In genomic region chrX:111896148-111896547, GRCh38 we compare ENCODE assay signal across 24 cellular contexts. TPM values are rescaled to one million over a fixed set of nuclear protein-coding genes. Genes with fewer than 3 reads are reported as not detected.
DNase-seq lines count a peak whose midpoint lies in the region; ATAC-seq, FAIRE-seq and TF ChIP-seq lines count a peak whose summit lies in the region.
"Had no signal": no experiment of that assay in that cellular context is flagged by ENCODE, and none has a peak within 500 bp of the region (broad histone marks: within the 10 kb centered on the region; RNA-seq: fewer than 3 reads in every experiment).

No MANE protein-coding gene starts in this region.

- H3K4ac ChIP-seq in IMR-90 (ENCODE audit: low read depth, low read length): no peak overlapping the region
- no peak overlapping the region for H3K4ac ChIP-seq in H1 (replicated peaks; ENCODE audit: insufficient read length, low read depth, low read length)

- no peak overlapping the region for H2BK12ac ChIP-seq in H1 (ENCODE audit: low read depth, low read length)

- H3K27ac ChIP-seq in IMR-90 (ENCODE audit: insufficient read depth, low read length): no peak overlapping the region
- H3K27ac ChIP-seq in WERI-Rb-1: peak overlapping the region; percentile 26
- no peak overlapping the region for H3K27ac ChIP-seq in H1 (ENCODE audit: low read depth, low read length)
- no peak overlapping the region for H3K27ac ChIP-seq in Karpas-422 (ENCODE audit: low read length)
- H3K27ac ChIP-seq: BLaER1 had no signal

- H2BK5ac ChIP-seq in IMR-90 (ENCODE audit: low read depth, low read length, poor library complexity, severe bottlenecking): no peak overlapping the region
- no peak overlapping the region for H2BK5ac ChIP-seq in H1 (ENCODE audit: low read depth, low read length)

- TF ChIP-seq RAD21 in IMR-90 (IDR thresholded peaks at IDR 0.05; ENCODE audit: low read length) (no peak), H1 (IDR thresholded peaks at IDR 0.05 in 1 of 2, conservative IDR thresholded peaks at IDR 0.05 in 1 of 2; ENCODE audit: low read depth in 2 of 2, low read length in 2 of 2) (no peak)

- H3K23me2 ChIP-seq in H1 (ENCODE audit: low read depth, low read length): no peaks in the 10 kb centered on the region

- no peaks in the 10 kb centered on the region for H3K4me1 ChIP-seq in IMR-90 (ENCODE audit: control insufficient read depth, insufficient read depth, low read length)
- no peaks in the 10 kb centered on the region for H3K4me1 ChIP-seq in H1 (replicated peaks in 1 of 4; ENCODE audit: control insufficient read depth in 3 of 4, insufficient read depth in 4 of 4, low read length in 3 of 4)
- H3K4me1 ChIP-seq in Karpas-422 (ENCODE audit: low read length): no peaks in the 10 kb centered on the region
- H3K4me1 ChIP-seq: BE2C, BLaER1 had no signal

- H3K18ac ChIP-seq in IMR-90 (ENCODE audit: low read depth, low read length): no peak overlapping the region
- no peak overlapping the region for H3K18ac ChIP-seq in H1 (ENCODE audit: extremely low read depth, low read length)

- no peak overlapping the region for H3K56ac ChIP-seq in IMR-90 (ENCODE audit: extremely low read depth, insufficient read depth, low read length)
- H3K56ac ChIP-seq in H1 (replicated peaks; ENCODE audit: insufficient read length, low read depth, low read length): no peak overlapping the region

- no peaks in the 10 kb centered on the region for H4K20me1 ChIP-seq in IMR-90 (ENCODE audit: insufficient read depth, low read length)
- H4K20me1 ChIP-seq in H1 (replicated peaks in 1 of 2; ENCODE audit: control insufficient read depth in 1 of 2, insufficient read depth in 2 of 2, low read length in 2 of 2): no peaks in the 10 kb centered on the region
- no peaks in the 10 kb centered on the region for H4K20me1 ChIP-seq in Karpas-422 (ENCODE audit: insufficient read depth, low read depth, low read length)
- H4K20me1 ChIP-seq: BLaER1 had no signal

- H3K4me2 ChIP-seq in IMR-90 (ENCODE audit: low read depth, low read length): no peak overlapping the region
- H3K4me2 ChIP-seq in H1 (ENCODE audit: insufficient read depth in 1 of 2, low read depth in 2 of 2, low read length in 2 of 2): no peak overlapping the region
- no peak overlapping the region for H3K4me2 ChIP-seq in Karpas-422 (ENCODE audit: low read depth, low read length, poor library complexity, severe bottlenecking)
- H3K4me2 ChIP-seq: BLaER1 had no signal

- no peak overlapping the region for H4K8ac ChIP-seq in IMR-90 (ENCODE audit: low read depth in 2 of 2, low read length in 2 of 2)
- no peak overlapping the region for H4K8ac ChIP-seq in H1 (ENCODE audit: extremely low read depth, insufficient read depth, low read length)

- intact Hi-C loops in IMR-90 (cut with micrococcal nuclease) (no loop called here), sciatic nerve (cut with DNase I) (no loop called here)

- no peaks in the 10 kb centered on the region for H3K36me3 ChIP-seq in IMR-90 (ENCODE audit: control insufficient read depth, insufficient read depth, low read length)
- H3K36me3 ChIP-seq in WERI-Rb-1: no peaks in the 10 kb centered on the region
- H3K36me3 ChIP-seq in H1 (ENCODE audit: control insufficient read depth in 2 of 4, insufficient read depth in 4 of 4, low read length in 3 of 4): no peaks in the 10 kb centered on the region
- H3K36me3 ChIP-seq in Karpas-422 (ENCODE audit: insufficient read depth, low read length): no peaks in the 10 kb centered on the region
- H3K36me3 ChIP-seq: BE2C, BLaER1 had no signal

- H4K5ac ChIP-seq in IMR-90 (ENCODE audit: low read depth, low read length) (no peak overlapping the region), H1 (ENCODE audit: insufficient read length, low read depth, low read length) (no peak overlapping the region)

- no peak for TF ChIP-seq CTCF in IMR-90 (conservative IDR thresholded peaks at IDR 0.05; ENCODE audit: low read depth, low read length)
- no peak for TF ChIP-seq CTCF in WERI-Rb-1 (IDR thresholded peaks at IDR 0.05; ENCODE audit: low read depth, low read length)
- TF ChIP-seq CTCF in H1 (IDR thresholded peaks at IDR 0.05; ENCODE audit: control extremely low read depth in 1 of 3, insufficient read depth in 1 of 3, low read depth in 1 of 3, low read length in 3 of 3): no peak

- H2AK9ac ChIP-seq in IMR-90 (replicated peaks; ENCODE audit: low read depth, low read length, poor library complexity): no peak overlapping the region

- WGBS in IMR-90 (ENCODE audit: extremely low coverage in 2 of 2, insufficient read length in 1 of 2), 2 experiments: no CpG with 5 or more reads among the region's 7 CpGs
- WGBS in H1 (ENCODE audit: extremely low coverage in 1 of 2, insufficient coverage in 1 of 2, insufficient read length in 1 of 2, insufficient replicate concordance in 2 of 2, low coverage in 1 of 2, low lambda C conversion rate in 2 of 2, missing lambda C conversion rate in 1 of 2), 2 experiments: 65% methylated on average over 4 of the region's 7 CpGs; no CpG with 5 or more reads in 1 of the 2 experiments

- CTCF ChIA-PET in IMR-90 (lab: Yijun Ruan, JAX): no interaction called here
- CTCF ChIA-PET in H1 (lab: Charles Lee; ENCODE audit: partially characterized antibody): no interaction called here

- no peak overlapping the region for H2AFZ ChIP-seq in IMR-90 (replicated peaks; ENCODE audit: low read length, poor library complexity)
- H2AFZ ChIP-seq in H1 (ENCODE audit: low read length): no peak overlapping the region
- H2AFZ ChIP-seq in Karpas-422 (ENCODE audit: low read length): no peak overlapping the region

- no peaks in the 10 kb centered on the region for H3K9me2 ChIP-seq in Karpas-422 (replicated peaks; ENCODE audit: insufficient read depth, low read length)

- H3K14ac ChIP-seq in IMR-90 (replicated peaks; ENCODE audit: low read depth, low read length): no peak overlapping the region
- H3K14ac ChIP-seq in H1 (ENCODE audit: insufficient read length): no peak overlapping the region

- TF ChIP-seq POLR2A in IMR-90 (IDR thresholded peaks at IDR 0.05; ENCODE audit: low read depth, low read length) (no peak), H1 (IDR thresholded peaks at IDR 0.05; ENCODE audit: control extremely low read depth in 1 of 2, low read depth in 2 of 2, low read length in 2 of 2) (no peak)

- H3K9me3 ChIP-seq in IMR-90 (ENCODE audit: control insufficient read depth, insufficient read depth, low read length): no peaks in the 10 kb centered on the region
- H3K9me3 ChIP-seq in WERI-Rb-1 (ENCODE audit: severe bottlenecking): no peaks in the 10 kb centered on the region
- no peaks in the 10 kb centered on the region for H3K9me3 ChIP-seq in H1 (ENCODE audit: insufficient read depth in 2 of 2, low read depth in 1 of 2, low read length in 1 of 2)
- H3K9me3 ChIP-seq in Karpas-422 (ENCODE audit: low read length): no peaks in the 10 kb centered on the region
- H3K9me3 ChIP-seq: BE2C, BLaER1 had no signal

- H4K91ac ChIP-seq in IMR-90 (ENCODE audit: insufficient read depth, low read depth, low read length) (no peak overlapping the region), H1 (replicated peaks; ENCODE audit: insufficient read length, low read length) (no peak overlapping the region)

- H3K4me3 ChIP-seq in IMR-90 (ENCODE audit: insufficient read depth, low read depth, low read length) (no peak overlapping the region), WERI-Rb-1 (ENCODE audit: low read depth, low read length) (no peak overlapping the region), H1 (ENCODE audit: extremely low read depth in 1 of 4, insufficient read depth in 2 of 4, low read depth in 3 of 4, low read length in 4 of 4) (no peak overlapping the region), Karpas-422 (ENCODE audit: low read length) (no peak overlapping the region)
- H3K4me3 ChIP-seq: BLaER1 had no signal

- POLR2A ChIA-PET in IMR-90 (lab: Charles Lee; ENCODE audit: unreplicated experiment): interaction anchor here (0.7 kb wide), 1 partner anchor 11 kb away, joined by 3 read pairs; no protein-coding TSS in a partner anchor
- POLR2A ChIA-PET in H1 (lab: Charles Lee; ENCODE audit: partially characterized antibody): no interaction called here

- H2BK15ac ChIP-seq in IMR-90 (ENCODE audit: low read depth, low read length) (no peak overlapping the region), H1 (ENCODE audit: low read length) (no peak overlapping the region)

- peaks cover 3% of the 10 kb centered on the region for H3K27me3 ChIP-seq in IMR-90 (ENCODE audit: control insufficient read depth, insufficient read depth, low read length)
- H3K27me3 ChIP-seq in WERI-Rb-1 (ENCODE audit: insufficient read depth, low read depth, severe bottlenecking): peaks cover 4% of the 10 kb centered on the region
- H3K27me3 ChIP-seq in H1 (replicated peaks in 1 of 4; ENCODE audit: control insufficient read depth in 3 of 4, extremely low read depth in 1 of 4, insufficient read depth in 3 of 4, low read length in 3 of 4): no peaks in the 10 kb centered on the region
- no peaks in the 10 kb centered on the region for H3K27me3 ChIP-seq in Karpas-422 (ENCODE audit: low read length)
- H3K27me3 ChIP-seq: BE2C had no signal

- H3K9me1 ChIP-seq in IMR-90 (ENCODE audit: insufficient read depth, low read length): no peaks in the 10 kb centered on the region

- H3K79me1 ChIP-seq in IMR-90 (ENCODE audit: low read depth in 1 of 2, low read length in 2 of 2) (no peaks in the 10 kb centered on the region), H1 (ENCODE audit: low read depth, low read length) (no peaks in the 10 kb centered on the region)

- BruUV-seq in IMR-90 (replicated peaks; lab: Mats Ljungman, UMichigan): no TSS peak

- DNase-seq in IMR-90 (no peak), WERI-Rb-1 (no peak), H1 (ENCODE audit: low read depth in 1 of 2, low spot score in 2 of 2) (no peak), Karpas-422 (no peak), DMS114 treated with DMSO at 0.1 percent for 48 hours (lab: John Stamatoyannopoulos, UW; ENCODE audit: unreplicated experiment) (no peak), sciatic nerve (ENCODE audit: low spot score) (no peak)
- DNase-seq: 8988T; ACHN; BE2C; C1 segment of cervical spinal cord; CD4-positive, alpha-beta memory T cell; CD4-positive, CD25-positive, alpha-beta regulatory T cell; CD8-positive, alpha-beta memory T cell; COR-L47; DMS 273 treated with DMSO at 0.1 percent for 48 hours; DMS79 treated with DMSO at 0.1 percent for 48 hours; GF-D8 had no signal

- in situ Hi-C loops in IMR-90 (cut with MboI; ENCODE audit: low sequenced_read_pairs): no loop called here

- no peak overlapping the region for H2BK120ac ChIP-seq in IMR-90 (ENCODE audit: low read depth, low read length)
- H2BK120ac ChIP-seq in H1 (replicated peaks; ENCODE audit: low read depth, low read length): no peak overlapping the region

- H3K23ac ChIP-seq in IMR-90 (ENCODE audit: low read depth, low read length): no peak overlapping the region
- no peak overlapping the region for H3K23ac ChIP-seq in H1 (ENCODE audit: insufficient read length)

- TF ChIP-seq EP300 in H1 (IDR thresholded peaks at IDR 0.05; ENCODE audit: borderline replicate concordance in 1 of 2, low read depth in 2 of 2, low read length in 2 of 2): no peak

- no peak for FAIRE-seq in H1 (lab: Jason Lieb, UNC)
- FAIRE-seq: A204.1, G401.6, GM12891 had no signal

- no peaks in the 10 kb centered on the region for H3K79me2 ChIP-seq in H1 (ENCODE audit: control insufficient read depth in 1 of 2, insufficient read depth in 2 of 2, low read length in 2 of 2)
- no peaks in the 10 kb centered on the region for H3K79me2 ChIP-seq in Karpas-422 (ENCODE audit: low read length)

- no peak for ATAC-seq in IMR-90 (ENCODE audit: low read depth)
- no peak for ATAC-seq in sciatic nerve

- dilution Hi-C loops in IMR-90 (cut with HindIII; ENCODE audit: low sequenced_read_pairs, unreplicated experiment): no loop called here

- H2BK20ac ChIP-seq in IMR-90 (ENCODE audit: low read depth, low read length) (no peak overlapping the region), H1 (ENCODE audit: low read length) (no peak overlapping the region)

- H2AK5ac ChIP-seq in IMR-90 (ENCODE audit: low read depth, low read length) (no peak overlapping the region), H1 (ENCODE audit: low read depth, low read length) (no peak overlapping the region)

- H3K9ac ChIP-seq in IMR-90 (ENCODE audit: low read depth, low read length) (no peak overlapping the region), H1 (replicated peaks in 1 of 4; ENCODE audit: extremely low read depth in 1 of 4, low read depth in 3 of 4, low read length in 3 of 4) (no peak overlapping the region), Karpas-422 (ENCODE audit: low read length) (no peak overlapping the region)
- H3K9ac ChIP-seq: BLaER1 had no signal

RNA-seq across cellular contexts. Expression of gene TRPC5OS, which starts 20.2 kb away (rescaled TPM):
- total RNA-seq in IMR-90 (2012; rRNA removed): not detected in 2 replicates
- polyA plus RNA-seq in IMR-90 (2012; rRNA removed): not detected in 2 replicates
- polyA plus RNA-seq in IMR-90 (2012; cell fraction: cytosol; rRNA removed): not detected in 2 replicates
- 0.03 TPM in 1 of 2 replicates, not detected in the other for polyA plus RNA-seq in IMR-90 (2012; cell fraction: nucleus; rRNA removed; ENCODE audit: low replicate concordance)
- not detected in 2 replicates for total RNA-seq in H1 (2021; fragmentation: NEBNext Ultra II Directional; extraction: Animal tissue kit (Norgen Biotek cat#: 25700))
- polyA plus RNA-seq in H1 (2011; rRNA removed): not detected in 2 replicates
- polyA plus RNA-seq in H1 (2011; cell fraction: cytosol; rRNA removed): not detected
- not detected for polyA plus RNA-seq in H1 (2011; cell fraction: nucleus; rRNA removed)
- polyA plus RNA-seq in H1 (2012, experiment 1 of 2): not detected in 4 replicates
- polyA plus RNA-seq in H1 (2012, experiment 2 of 2): not detected
- not detected for polyA plus RNA-seq in H1 (2013, experiment 1 of 2)
- polyA plus RNA-seq in H1 (2013, experiment 2 of 2): 0.02 TPM
- not detected in 2 replicates for polyA minus RNA-seq in H1 (2011; rRNA and poly(A)+ RNA removed)
- not detected for polyA minus RNA-seq in H1 (2011; cell fraction: cytosol; rRNA and poly(A)+ RNA removed)
- not detected for polyA minus RNA-seq in H1 (2011; cell fraction: nucleus; rRNA and poly(A)+ RNA removed)
- total RNA-seq in Karpas-422 (2014; rRNA removed; shearing (Covaris generic); ENCODE audit: low replicate concordance): 0.22 TPM in 1 of 2 replicates, not detected in the other
- not detected for total RNA-seq in sciatic nerve
- total RNA-seq: A673; CD4-positive, alpha-beta memory T cell; CD4-positive, CD25-positive, alpha-beta regulatory T cell; CD8-positive, alpha-beta memory T cell had no signal
- polyA plus RNA-seq: AG04450; CD14-positive monocyte; CD4-positive, alpha-beta memory T cell; CD4-positive, CD25-positive, alpha-beta regulatory T cell; CD8-positive, alpha-beta memory T cell had no signal
